Comparison of ENCODE assay signal across 19 cellular contexts in genomic region chr3:22269827-22270226, GRCh38.
DNase-seq lines count a peak whose midpoint lies in the region; ATAC-seq and TF ChIP-seq lines count a peak whose summit lies in the region.
"Had no signal": no experiment of that assay in that cellular context is flagged by ENCODE, and none has a peak within 500 bp of the region (broad histone marks: within the 10 kb centered on the region; RNA-seq: fewer than 3 reads in every experiment).

No MANE protein-coding gene starts in this region.

- no TSS peak for BruUV-seq in mammary epithelial cell (replicated peaks; lab: Mats Ljungman, UMichigan)

- H3K79me2 ChIP-seq in mammary epithelial cell (ENCODE audit: insufficient read depth, low read length) = no peaks in the 10 kb centered on the region

- H3K27ac ChIP-seq in mammary epithelial cell (ENCODE audit: insufficient read depth, low read depth, low read length) = no peak overlapping the region
- H3K27ac ChIP-seq: body of pancreas, gastroesophageal sphincter, neural progenitor cell, sigmoid colon, SJSA1 had no signal

- H3K4me3 ChIP-seq in mammary epithelial cell (replicated peaks in 1 of 3; ENCODE audit: insufficient read depth in 1 of 3, low read depth in 2 of 3, low read length in 3 of 3) = no peak overlapping the region
- H3K4me3 ChIP-seq: body of pancreas, gastroesophageal sphincter, neural progenitor cell, sigmoid colon, SJSA1 had no signal

- in situ Hi-C loops in mammary epithelial cell (cut with MboI; ENCODE audit: low sequenced_read_pairs in 2 of 2) = no loop called here

- intact Hi-C loops in mammary epithelial cell (cut with micrococcal nuclease) = no loop called here

- no peak for TF ChIP-seq CTCF in mammary epithelial cell (conservative IDR thresholded peaks at IDR 0.05 in 1 of 2, IDR thresholded peaks at IDR 0.05 in 1 of 2; ENCODE audit: extremely low read depth in 1 of 2, insufficient read depth in 1 of 2, low read depth in 1 of 2, low read length in 2 of 2)

- dilution Hi-C loops in mammary epithelial cell (cut with HindIII; ENCODE audit: low sequenced_read_pairs) = no loop called here

- H3K36me3 ChIP-seq in mammary epithelial cell (ENCODE audit: insufficient read depth, low read length) = no peaks in the 10 kb centered on the region
- H3K36me3 ChIP-seq: gastroesophageal sphincter, neural progenitor cell, sigmoid colon, SJSA1 had no signal

- H3K9me3 ChIP-seq in mammary epithelial cell (replicated peaks; ENCODE audit: insufficient read depth, low read length) = no peaks in the 10 kb centered on the region
- H3K9me3 ChIP-seq: body of pancreas, gastroesophageal sphincter, sigmoid colon, SJSA1 had no signal

- no peaks in the 10 kb centered on the region for H3K4me1 ChIP-seq in mammary epithelial cell (ENCODE audit: insufficient read depth, low read length)
- H3K4me1 ChIP-seq: body of pancreas, gastroesophageal sphincter, neural progenitor cell, sigmoid colon, SJSA1 had no signal

- H3K9ac ChIP-seq in mammary epithelial cell (ENCODE audit: insufficient read depth, low read length) = no peak overlapping the region
- H3K9ac ChIP-seq: neural progenitor cell had no signal

- no peaks in the 10 kb centered on the region for H4K20me1 ChIP-seq in mammary epithelial cell (ENCODE audit: insufficient read depth, low read length)

- H3K27me3 ChIP-seq in mammary epithelial cell (ENCODE audit: insufficient read depth, low read length) = peaks cover 2% of the 10 kb centered on the region
- H3K27me3 ChIP-seq: body of pancreas, gastroesophageal sphincter, neural progenitor cell, sigmoid colon, SJSA1 had no signal

- H3K4me2 ChIP-seq in mammary epithelial cell (ENCODE audit: insufficient read depth, low read depth, low read length) = no peak overlapping the region
- H3K4me2 ChIP-seq: neural progenitor cell had no signal

- CTCF ChIA-PET in mammary epithelial cell (lab: Charles Lee; ENCODE audit: low non-redundant PET) = no interaction called here

- WGBS in mammary epithelial cell (ENCODE audit: low coverage, missing lambda C conversion rate) = 83% methylated on average over 1 of the region's 2 CpGs

- no peak for ATAC-seq in HG02798 (IDR thresholded peaks at IDR 0.05; ENCODE audit: poor library complexity, unreplicated experiment)
- ATAC-seq: body of pancreas, gastroesophageal sphincter had no signal

- no peak overlapping the region for H2AFZ ChIP-seq in mammary epithelial cell (ENCODE audit: low read depth, low read length)
- H2AFZ ChIP-seq: neural progenitor cell had no signal

- DNase-seq in EH (ENCODE audit: low read depth) = peak; percentile 6
- peak; percentile 53 to 69 for DNase-seq in NCI-H446 (lab: John Stamatoyannopoulos, UW)
- DNase-seq in mammary epithelial cell = peak; percentile 9
- DNase-seq in left kidney (ENCODE audit: low read depth, low spot score) = peak; percentile 4
- no peak for DNase-seq in activated CD8-positive, alpha-beta memory T cell treated with anti-CD3 and anti-CD28 coated beads, Interleukin-2, amount 50 U/mL, for 48 hours
- DNase-seq in NCI-H510A treated with DMSO at 0.1 percent for 48 hours (lab: John Stamatoyannopoulos, UW) = no peak
- DNase-seq in occipital lobe (lab: John Stamatoyannopoulos, UW) = no peak
- DNase-seq: activated gamma-delta T cell; AML-193; effector CD4-positive, alpha-beta T cell; MV-4-11; sigmoid colon; stimulated activated CD4-positive, alpha-beta T cell treated with anti-CD3 and anti-CD28 coated beads, Interleukin-4, amount 100 ng/mL, for 4 hours; trophoblast cell had no signal

Comparison
In these comparisons a context has a peak if more than half of its experiments do, and no peak if none do; other contexts are left out.
1. DNase-seq: peak in EH (single experiment), NCI-H446 (2 of 2), mammary epithelial cell (single experiment) and left kidney (single experiment); none in activated CD8-positive, alpha-beta memory T cell treated with anti-CD3 and anti-CD28 coated beads, Interleukin-2, amount 50 U/mL, for 48 hours (single experiment), NCI-H510A treated with DMSO at 0.1 percent for 48 hours (single experiment) and occipital lobe (single experiment).